22 cellular contexts compared by ENCODE assay signal in genomic region chr2:136858656-136859055, GRCh38.
DNase-seq lines count a peak whose midpoint lies in the region; ATAC-seq and TF ChIP-seq lines count a peak whose summit lies in the region.
"Had no signal": no experiment of that assay in that cellular context is flagged by ENCODE, and none has a peak within 500 bp of the region (broad histone marks: within the 10 kb centered on the region; RNA-seq: fewer than 3 reads in every experiment).

No MANE protein-coding gene starts in this region.

- peaks cover 2% of the 10 kb centered on the region for H3K27me3 Mint-ChIP-seq in glutamatergic neuron (ENCODE audit: unreplicated experiment)
- H3K27me3 Mint-ChIP-seq in endothelial cell (ENCODE audit: unreplicated experiment) = peaks cover 2% of the 10 kb centered on the region
- H3K27me3 Mint-ChIP-seq: IgD-negative memory B cell, T-helper 17 cell had no signal

- H3K9me3 Mint-ChIP-seq in glutamatergic neuron (ENCODE audit: unreplicated experiment) (peaks cover 26% of the 10 kb centered on the region), endothelial cell (ENCODE audit: unreplicated experiment) (no peaks in the 10 kb centered on the region)

- ATAC-seq in GM18873 (IDR thresholded peaks at IDR 0.05; ENCODE audit: low FRiP score, unreplicated experiment) (no peak), GM21526 (IDR thresholded peaks at IDR 0.05; ENCODE audit: low FRiP score, unreplicated experiment) (no peak)
- ATAC-seq: GM12878, HCT116, SK-N-SH treated with all-trans-retinoic acid at 6 μM for 48 hours, T-helper 17 cell had no signal

- H3K36me3 Mint-ChIP-seq in glutamatergic neuron (ENCODE audit: unreplicated experiment) = no peaks in the 10 kb centered on the region
- no peaks in the 10 kb centered on the region for H3K36me3 Mint-ChIP-seq in endothelial cell (ENCODE audit: low read depth, unreplicated experiment)
- H3K36me3 Mint-ChIP-seq: CD4-positive, CD25-positive, alpha-beta regulatory T cell; IgD-negative memory B cell had no signal

- H3K4me1 Mint-ChIP-seq in glutamatergic neuron (ENCODE audit: low read depth, unreplicated experiment) (peaks cover 50% of the 10 kb centered on the region), endothelial cell (ENCODE audit: unreplicated experiment) (peaks cover 2% of the 10 kb centered on the region)
- H3K4me1 Mint-ChIP-seq: CD4-positive, CD25-positive, alpha-beta regulatory T cell; IgD-negative memory B cell; T-helper 17 cell had no signal

- TF ChIP-seq CTCF in glutamatergic neuron (IDR thresholded peaks at IDR 0.05; ENCODE audit: partially characterized antibody, unreplicated experiment) (no peak), endothelial cell (IDR thresholded peaks at IDR 0.05; ENCODE audit: unreplicated experiment) (no peak)

- H3K4me3 Mint-ChIP-seq in glutamatergic neuron (ENCODE audit: unreplicated experiment) = peak overlapping the region; percentile 53
- H3K4me3 Mint-ChIP-seq in endothelial cell (ENCODE audit: unreplicated experiment) = no peak overlapping the region
- H3K4me3 Mint-ChIP-seq: CD4-positive, CD25-positive, alpha-beta regulatory T cell; IgD-negative memory B cell; T-helper 17 cell had no signal

- peak; percentile 77 for DNase-seq in DMS 273 treated with DMSO at 0.1 percent for 48 hours (lab: John Stamatoyannopoulos, UW)
- DNase-seq in NCI-H2171 (lab: John Stamatoyannopoulos, UW) = peak; percentile 96
- peak; percentile 91 for DNase-seq in NCI-H748 (lab: John Stamatoyannopoulos, UW; ENCODE audit: unreplicated experiment)
- no peak for DNase-seq in glutamatergic neuron
- DNase-seq in mucosa of gallbladder (ENCODE audit: low spot score) = no peak
- no peak for DNase-seq in endothelial cell (ENCODE audit: low spot score)
- DNase-seq: CD4-positive, CD25-positive, alpha-beta regulatory T cell; DMS79; EL; GDM1; MM.1S; NCI-H187 treated with DMSO at 0.1 percent for 48 hours; NCI-H2107; NCI-H446; NCI-H526 treated with DMSO at 0.1 percent for 48 hours; T-helper 17 cell had no signal

- H3K27ac Mint-ChIP-seq in glutamatergic neuron (ENCODE audit: unreplicated experiment) (peak overlapping the region; percentile 41), endothelial cell (ENCODE audit: unreplicated experiment) (no peak overlapping the region)
- H3K27ac Mint-ChIP-seq: CD4-positive, CD25-positive, alpha-beta regulatory T cell; IgD-negative memory B cell; T-helper 17 cell had no signal

Comparison
In these comparisons a context has a peak if more than half of its experiments do, and no peak if none do; other contexts are left out.
1. DNase-seq: peak in DMS 273 treated with DMSO at 0.1 percent for 48 hours (single experiment), NCI-H2171 (single experiment) and NCI-H748 (single experiment); none in glutamatergic neuron (single experiment), mucosa of gallbladder (single experiment) and endothelial cell (single experiment).